1 cellular context compared by ENCODE assay signal in the genomic region with DNA sequence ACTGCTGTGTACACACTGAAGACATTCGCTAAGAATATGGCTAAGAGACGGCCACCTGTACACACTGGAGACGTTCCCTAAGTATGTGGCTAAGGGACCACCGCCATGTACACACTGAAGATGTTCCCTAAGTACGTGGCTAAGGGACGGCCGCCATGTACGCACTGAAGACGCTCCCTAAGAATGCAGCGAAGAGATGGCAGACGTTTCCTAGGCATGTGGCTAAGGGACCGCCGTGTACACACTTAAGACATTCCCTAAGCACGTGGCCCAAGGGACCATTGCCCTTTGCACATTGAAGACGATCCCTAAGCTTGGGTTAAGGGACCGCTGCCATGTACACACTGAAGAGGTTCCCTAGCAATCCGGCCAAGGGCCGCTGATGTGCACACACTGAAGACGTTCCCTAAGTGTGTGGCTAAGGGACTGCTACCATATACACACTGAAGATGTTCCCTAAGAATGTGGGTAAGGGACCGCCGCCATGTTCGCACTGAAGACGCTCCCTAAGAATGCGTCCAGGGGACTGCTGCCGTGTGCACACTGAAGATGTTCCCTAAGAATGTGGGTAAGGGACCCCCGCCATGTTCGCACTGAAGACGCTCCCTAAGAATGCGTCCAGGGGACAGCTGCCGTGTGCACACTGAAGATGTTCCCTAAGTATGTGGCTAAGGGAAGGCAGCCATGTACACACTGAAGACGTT.
A peak's percentile ranks its signal among the peaks of the same experiment; 100 is the strongest.
TF ChIP-seq lines count a peak whose summit lies in the region.

No MANE protein-coding gene starts in this region.

TF ChIP-seq in HCT116, 20 proteins besides CTCF, POLR2A, EP300 and RAD21 (continued from another document):
- TF ChIP-seq, protein P1, sequence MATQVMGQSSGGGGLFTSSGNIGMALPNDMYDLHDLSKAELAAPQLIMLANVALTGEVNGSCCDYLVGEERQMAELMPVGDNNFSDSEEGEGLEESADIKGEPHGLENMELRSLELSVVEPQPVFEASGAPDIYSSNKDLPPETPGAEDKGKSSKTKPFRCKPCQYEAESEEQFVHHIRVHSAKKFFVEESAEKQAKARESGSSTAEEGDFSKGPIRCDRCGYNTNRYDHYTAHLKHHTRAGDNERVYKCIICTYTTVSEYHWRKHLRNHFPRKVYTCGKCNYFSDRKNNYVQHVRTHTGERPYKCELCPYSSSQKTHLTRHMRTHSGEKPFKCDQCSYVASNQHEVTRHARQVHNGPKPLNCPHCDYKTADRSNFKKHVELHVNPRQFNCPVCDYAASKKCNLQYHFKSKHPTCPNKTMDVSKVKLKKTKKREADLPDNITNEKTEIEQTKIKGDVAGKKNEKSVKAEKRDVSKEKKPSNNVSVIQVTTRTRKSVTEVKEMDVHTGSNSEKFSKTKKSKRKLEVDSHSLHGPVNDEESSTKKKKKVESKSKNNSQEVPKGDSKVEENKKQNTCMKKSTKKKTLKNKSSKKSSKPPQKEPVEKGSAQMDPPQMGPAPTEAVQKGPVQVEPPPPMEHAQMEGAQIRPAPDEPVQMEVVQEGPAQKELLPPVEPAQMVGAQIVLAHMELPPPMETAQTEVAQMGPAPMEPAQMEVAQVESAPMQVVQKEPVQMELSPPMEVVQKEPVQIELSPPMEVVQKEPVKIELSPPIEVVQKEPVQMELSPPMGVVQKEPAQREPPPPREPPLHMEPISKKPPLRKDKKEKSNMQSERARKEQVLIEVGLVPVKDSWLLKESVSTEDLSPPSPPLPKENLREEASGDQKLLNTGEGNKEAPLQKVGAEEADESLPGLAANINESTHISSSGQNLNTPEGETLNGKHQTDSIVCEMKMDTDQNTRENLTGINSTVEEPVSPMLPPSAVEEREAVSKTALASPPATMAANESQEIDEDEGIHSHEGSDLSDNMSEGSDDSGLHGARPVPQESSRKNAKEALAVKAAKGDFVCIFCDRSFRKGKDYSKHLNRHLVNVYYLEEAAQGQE (IDR thresholded peaks at IDR 0.05; ENCODE audit: low read depth): no peak
- TF ChIP-seq, protein P2, sequence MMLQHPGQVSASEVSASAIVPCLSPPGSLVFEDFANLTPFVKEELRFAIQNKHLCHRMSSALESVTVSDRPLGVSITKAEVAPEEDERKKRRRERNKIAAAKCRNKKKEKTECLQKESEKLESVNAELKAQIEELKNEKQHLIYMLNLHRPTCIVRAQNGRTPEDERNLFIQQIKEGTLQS (IDR thresholded peaks at IDR 0.05): no peak
- no peak for TF ChIP-seq ZFX (IDR thresholded peaks at IDR 0.05)
- no peak for TF ChIP-seq FOSL1 (IDR thresholded peaks at IDR 0.05; ENCODE audit: low read depth)
- TF ChIP-seq, protein P3, sequence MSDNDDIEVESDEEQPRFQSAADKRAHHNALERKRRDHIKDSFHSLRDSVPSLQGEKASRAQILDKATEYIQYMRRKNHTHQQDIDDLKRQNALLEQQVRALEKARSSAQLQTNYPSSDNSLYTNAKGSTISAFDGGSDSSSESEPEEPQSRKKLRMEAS (IDR thresholded peaks at IDR 0.05): no peak
- no peak for TF ChIP-seq EZH2phosphoT487 (IDR thresholded peaks at IDR 0.05; ENCODE audit: borderline replicate concordance)
- peak; percentile 49 for TF ChIP-seq ZBTB33 (IDR thresholded peaks at IDR 0.05; ENCODE audit: extremely low read depth, insufficient replicate concordance, low read length)
TF ChIP-seq in HCT116: peak in this region for 3.
